In the genomic region with DNA sequence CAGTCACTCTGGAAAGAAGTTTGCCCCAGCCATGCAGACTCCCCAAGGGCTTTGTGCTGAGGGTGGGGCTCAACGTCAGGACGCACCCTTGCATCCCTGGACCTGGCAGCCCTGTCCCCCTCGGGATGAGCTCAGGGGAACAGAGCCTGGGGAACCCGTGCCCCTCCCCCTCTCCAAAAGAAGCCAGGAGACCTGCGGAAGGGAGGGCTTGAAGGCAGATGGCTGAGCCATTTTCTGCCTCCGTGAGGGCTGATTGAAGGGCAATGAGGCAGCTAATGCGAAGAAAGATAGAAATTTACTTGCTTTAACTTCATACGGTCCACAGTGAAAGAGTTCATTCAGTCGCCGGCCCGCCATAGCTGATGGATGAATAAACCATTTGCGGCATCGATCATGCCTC, we compare ENCODE assay signal across 2 cellular contexts.
TF ChIP-seq lines count a peak whose summit lies in the region.

No MANE protein-coding gene starts in this region.

TF ChIP-seq in GM23338, 12 proteins besides CTCF, POLR2A, EP300 and RAD21:
- TF ChIP-seq, protein P1, sequence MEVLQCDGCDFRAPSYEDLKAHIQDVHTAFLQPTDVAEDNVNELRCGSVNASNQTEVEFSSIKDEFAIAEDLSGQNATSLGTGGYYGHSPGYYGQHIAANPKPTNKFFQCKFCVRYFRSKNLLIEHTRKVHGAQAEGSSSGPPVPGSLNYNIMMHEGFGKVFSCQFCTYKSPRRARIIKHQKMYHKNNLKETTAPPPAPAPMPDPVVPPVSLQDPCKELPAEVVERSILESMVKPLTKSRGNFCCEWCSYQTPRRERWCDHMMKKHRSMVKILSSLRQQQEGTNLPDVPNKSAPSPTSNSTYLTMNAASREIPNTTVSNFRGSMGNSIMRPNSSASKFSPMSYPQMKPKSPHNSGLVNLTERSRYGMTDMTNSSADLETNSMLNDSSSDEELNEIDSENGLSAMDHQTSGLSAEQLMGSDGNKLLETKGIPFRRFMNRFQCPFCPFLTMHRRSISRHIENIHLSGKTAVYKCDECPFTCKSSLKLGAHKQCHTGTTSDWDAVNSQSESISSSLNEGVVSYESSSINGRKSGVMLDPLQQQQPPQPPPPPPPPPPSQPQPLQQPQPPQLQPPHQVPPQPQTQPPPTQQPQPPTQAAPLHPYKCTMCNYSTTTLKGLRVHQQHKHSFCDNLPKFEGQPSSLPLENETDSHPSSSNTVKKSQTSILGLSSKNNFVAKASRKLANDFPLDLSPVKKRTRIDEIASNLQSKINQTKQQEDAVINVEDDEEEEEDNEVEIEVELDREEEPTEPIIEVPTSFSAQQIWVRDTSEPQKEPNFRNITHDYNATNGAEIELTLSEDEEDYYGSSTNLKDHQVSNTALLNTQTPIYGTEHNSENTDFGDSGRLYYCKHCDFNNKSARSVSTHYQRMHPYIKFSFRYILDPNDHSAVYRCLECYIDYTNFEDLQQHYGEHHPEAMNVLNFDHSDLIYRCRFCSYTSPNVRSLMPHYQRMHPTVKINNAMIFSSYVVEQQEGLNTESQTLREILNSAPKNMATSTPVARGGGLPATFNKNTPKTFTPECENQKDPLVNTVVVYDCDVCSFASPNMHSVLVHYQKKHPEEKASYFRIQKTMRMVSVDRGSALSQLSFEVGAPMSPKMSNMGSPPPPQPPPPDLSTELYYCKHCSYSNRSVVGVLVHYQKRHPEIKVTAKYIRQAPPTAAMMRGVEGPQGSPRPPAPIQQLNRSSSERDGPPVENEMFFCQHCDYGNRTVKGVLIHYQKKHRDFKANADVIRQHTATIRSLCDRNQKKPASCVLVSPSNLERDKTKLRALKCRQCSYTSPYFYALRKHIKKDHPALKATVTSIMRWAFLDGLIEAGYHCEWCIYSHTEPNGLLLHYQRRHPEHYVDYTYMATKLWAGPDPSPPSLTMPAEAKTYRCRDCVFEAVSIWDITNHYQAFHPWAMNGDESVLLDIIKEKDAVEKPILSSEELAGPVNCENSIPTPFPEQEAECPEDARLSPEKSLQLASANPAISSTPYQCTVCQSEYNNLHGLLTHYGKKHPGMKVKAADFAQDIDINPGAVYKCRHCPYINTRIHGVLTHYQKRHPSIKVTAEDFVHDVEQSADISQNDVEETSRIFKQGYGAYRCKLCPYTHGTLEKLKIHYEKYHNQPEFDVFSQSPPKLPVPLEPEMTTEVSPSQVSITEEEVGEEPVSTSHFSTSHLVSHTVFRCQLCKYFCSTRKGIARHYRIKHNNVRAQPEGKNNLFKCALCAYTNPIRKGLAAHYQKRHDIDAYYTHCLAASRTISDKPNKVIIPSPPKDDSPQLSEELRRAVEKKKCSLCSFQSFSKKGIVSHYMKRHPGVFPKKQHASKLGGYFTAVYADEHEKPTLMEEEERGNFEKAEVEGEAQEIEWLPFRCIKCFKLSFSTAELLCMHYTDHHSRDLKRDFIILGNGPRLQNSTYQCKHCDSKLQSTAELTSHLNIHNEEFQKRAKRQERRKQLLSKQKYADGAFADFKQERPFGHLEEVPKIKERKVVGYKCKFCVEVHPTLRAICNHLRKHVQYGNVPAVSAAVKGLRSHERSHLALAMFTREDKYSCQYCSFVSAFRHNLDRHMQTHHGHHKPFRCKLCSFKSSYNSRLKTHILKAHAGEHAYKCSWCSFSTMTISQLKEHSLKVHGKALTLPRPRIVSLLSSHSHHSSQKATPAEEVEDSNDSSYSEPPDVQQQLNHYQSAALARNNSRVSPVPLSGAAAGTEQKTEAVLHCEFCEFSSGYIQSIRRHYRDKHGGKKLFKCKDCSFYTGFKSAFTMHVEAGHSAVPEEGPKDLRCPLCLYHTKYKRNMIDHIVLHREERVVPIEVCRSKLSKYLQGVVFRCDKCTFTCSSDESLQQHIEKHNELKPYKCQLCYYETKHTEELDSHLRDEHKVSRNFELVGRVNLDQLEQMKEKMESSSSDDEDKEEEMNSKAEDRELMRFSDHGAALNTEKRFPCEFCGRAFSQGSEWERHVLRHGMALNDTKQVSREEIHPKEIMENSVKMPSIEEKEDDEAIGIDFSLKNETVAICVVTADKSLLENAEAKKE (CRISPR knock-in tag; IDR thresholded peaks at IDR 0.05) = no peak
- no peak for TF ChIP-seq POLR2AphosphoS5 (IDR thresholded peaks at IDR 0.05; ENCODE audit: low read depth)
- no peak for TF ChIP-seq EZH2 (IDR thresholded peaks at IDR 0.05; ENCODE audit: low read depth, unreplicated experiment)
- TF ChIP-seq, protein P2, sequence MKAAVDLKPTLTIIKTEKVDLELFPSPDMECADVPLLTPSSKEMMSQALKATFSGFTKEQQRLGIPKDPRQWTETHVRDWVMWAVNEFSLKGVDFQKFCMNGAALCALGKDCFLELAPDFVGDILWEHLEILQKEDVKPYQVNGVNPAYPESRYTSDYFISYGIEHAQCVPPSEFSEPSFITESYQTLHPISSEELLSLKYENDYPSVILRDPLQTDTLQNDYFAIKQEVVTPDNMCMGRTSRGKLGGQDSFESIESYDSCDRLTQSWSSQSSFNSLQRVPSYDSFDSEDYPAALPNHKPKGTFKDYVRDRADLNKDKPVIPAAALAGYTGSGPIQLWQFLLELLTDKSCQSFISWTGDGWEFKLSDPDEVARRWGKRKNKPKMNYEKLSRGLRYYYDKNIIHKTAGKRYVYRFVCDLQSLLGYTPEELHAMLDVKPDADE (IDR thresholded peaks at IDR 0.05) = no peak
- no peak for TF ChIP-seq ZNF331 (CRISPR knock-in tag; IDR thresholded peaks at IDR 0.05; ENCODE audit: low read depth)
- TF ChIP-seq NANOG (IDR thresholded peaks at IDR 0.05; ENCODE audit: borderline replicate concordance) = no peak
- no peak for TF ChIP-seq EZH2phosphoT487 (IDR thresholded peaks at IDR 0.05; ENCODE audit: unreplicated experiment)
- TF ChIP-seq JUNB (IDR thresholded peaks at IDR 0.05; ENCODE audit: unreplicated experiment) = no peak
- no peak for TF ChIP-seq CREB1 (CRISPR knock-in tag; IDR thresholded peaks at IDR 0.05; ENCODE audit: low read depth)

TF ChIP-seq in neural cell, 6 proteins besides CTCF, POLR2A, EP300 and RAD21 (continued from another document):
- TF ChIP-seq, protein P3, sequence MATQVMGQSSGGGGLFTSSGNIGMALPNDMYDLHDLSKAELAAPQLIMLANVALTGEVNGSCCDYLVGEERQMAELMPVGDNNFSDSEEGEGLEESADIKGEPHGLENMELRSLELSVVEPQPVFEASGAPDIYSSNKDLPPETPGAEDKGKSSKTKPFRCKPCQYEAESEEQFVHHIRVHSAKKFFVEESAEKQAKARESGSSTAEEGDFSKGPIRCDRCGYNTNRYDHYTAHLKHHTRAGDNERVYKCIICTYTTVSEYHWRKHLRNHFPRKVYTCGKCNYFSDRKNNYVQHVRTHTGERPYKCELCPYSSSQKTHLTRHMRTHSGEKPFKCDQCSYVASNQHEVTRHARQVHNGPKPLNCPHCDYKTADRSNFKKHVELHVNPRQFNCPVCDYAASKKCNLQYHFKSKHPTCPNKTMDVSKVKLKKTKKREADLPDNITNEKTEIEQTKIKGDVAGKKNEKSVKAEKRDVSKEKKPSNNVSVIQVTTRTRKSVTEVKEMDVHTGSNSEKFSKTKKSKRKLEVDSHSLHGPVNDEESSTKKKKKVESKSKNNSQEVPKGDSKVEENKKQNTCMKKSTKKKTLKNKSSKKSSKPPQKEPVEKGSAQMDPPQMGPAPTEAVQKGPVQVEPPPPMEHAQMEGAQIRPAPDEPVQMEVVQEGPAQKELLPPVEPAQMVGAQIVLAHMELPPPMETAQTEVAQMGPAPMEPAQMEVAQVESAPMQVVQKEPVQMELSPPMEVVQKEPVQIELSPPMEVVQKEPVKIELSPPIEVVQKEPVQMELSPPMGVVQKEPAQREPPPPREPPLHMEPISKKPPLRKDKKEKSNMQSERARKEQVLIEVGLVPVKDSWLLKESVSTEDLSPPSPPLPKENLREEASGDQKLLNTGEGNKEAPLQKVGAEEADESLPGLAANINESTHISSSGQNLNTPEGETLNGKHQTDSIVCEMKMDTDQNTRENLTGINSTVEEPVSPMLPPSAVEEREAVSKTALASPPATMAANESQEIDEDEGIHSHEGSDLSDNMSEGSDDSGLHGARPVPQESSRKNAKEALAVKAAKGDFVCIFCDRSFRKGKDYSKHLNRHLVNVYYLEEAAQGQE (IDR thresholded peaks at IDR 0.05; ENCODE audit: borderline replicate concordance) = no peak
- TF ChIP-seq MXI1 (conservative IDR thresholded peaks at IDR 0.05; ENCODE audit: poor library complexity, severe bottlenecking) (no peak), TAF1 (IDR thresholded peaks at IDR 0.05; ENCODE audit: low read depth) (no peak)
